In genomic region chr6:112443666-112444065, GRCh38 we compare ENCODE assay signal across 11 cellular contexts.
DNase-seq lines count a peak whose midpoint lies in the region; ATAC-seq and TF ChIP-seq lines count a peak whose summit lies in the region.
"Had no signal": no experiment of that assay in that cellular context is flagged by ENCODE, and none has a peak within 500 bp of the region (broad histone marks: within the 10 kb centered on the region; RNA-seq: fewer than 3 reads in every experiment).

No MANE protein-coding gene starts in this region.

- H3K4me1 ChIP-seq in psoas muscle = no peaks in the 10 kb centered on the region

- H3K9me3 ChIP-seq in psoas muscle = no peaks in the 10 kb centered on the region

- TF ChIP-seq CTCF in foreskin fibroblast (IDR thresholded peaks at IDR 0.05; ENCODE audit: low read depth, low read length) = no peak
- TF ChIP-seq CTCF in psoas muscle (IDR thresholded peaks at IDR 0.05) = no peak

- no peak overlapping the region for H3K27ac ChIP-seq in psoas muscle

- WGBS in psoas muscle, 3 donors = 16 to 35% (median 21%) methylated on average over 1 of the region's 1 CpG

- DNase-seq in GM03348 (ENCODE audit: low spot score) (peak; percentile 77), RPMI7951 (ENCODE audit: low read depth) (peak; percentile 65), foreskin fibroblast (peak; percentile 78 to 91), psoas muscle (peak; percentile 62 to 80)
- no peak for DNase-seq in activated CD8-positive, alpha-beta memory T cell treated with anti-CD3 and anti-CD28 coated beads, Interleukin-2, amount 50 U/mL, for 48 hours
- DNase-seq in stimulated activated naive CD8-positive, alpha-beta T cell treated with anti-CD3 and anti-CD28 coated beads, Interleukin-15, Interleukin-2, amounts not matched to agents 100 U/mL and 50 U/mL, for 24 hours = no peak
- DNase-seq: activated CD8-positive, alpha-beta memory T cell treated with anti-CD3 and anti-CD28 coated beads, Interleukin-2, amount 10 ng/mL, durations not matched to agents 7 days and 5 days; erythroblast; NCI-H748 treated with DMSO at 0.1 percent for 48 hours had no signal

- no peak overlapping the region for H3K4me3 ChIP-seq in foreskin fibroblast (ENCODE audit: low read depth in 1 of 2, low read length in 2 of 2)
- no peak overlapping the region for H3K4me3 ChIP-seq in psoas muscle

- no peaks in the 10 kb centered on the region for H3K27me3 ChIP-seq in psoas muscle (ENCODE audit: insufficient read depth in 3 of 3, low read length in 2 of 3)

- peak in 1 of 4 donors; percentile 62 for ATAC-seq in psoas muscle
- no peak for ATAC-seq in HG03159 (IDR thresholded peaks at IDR 0.05; ENCODE audit: unreplicated experiment)
- ATAC-seq in HG03439 (IDR thresholded peaks at IDR 0.05; ENCODE audit: unreplicated experiment) = no peak
- ATAC-seq in stimulated activated naive CD8-positive, alpha-beta T cell treated with anti-CD3 and anti-CD28 coated beads, Interleukin-15, Interleukin-2, amounts not matched to agents 100 U/mL and 50 U/mL, for 24 hours = no peak
- ATAC-seq: activated CD8-positive, alpha-beta memory T cell treated with anti-CD3 and anti-CD28 coated beads, Interleukin-2, amount 10 ng/mL, durations not matched to agents 7 days and 5 days had no signal

- no peaks in the 10 kb centered on the region for H3K36me3 ChIP-seq in psoas muscle (ENCODE audit: insufficient read depth in 1 of 2, low read depth in 1 of 2)

- intact Hi-C loops in psoas muscle (cut with DNase I) = no loop called here

Comparison
In these comparisons a context has a peak if more than half of its experiments do, and no peak if none do; other contexts are left out.
1. DNase-seq: peak in GM03348 (single experiment), RPMI7951 (single experiment), foreskin fibroblast (2 of 2) and psoas muscle (2 of 2); none in activated CD8-positive, alpha-beta memory T cell treated with anti-CD3 and anti-CD28 coated beads, Interleukin-2, amount 50 U/mL, for 48 hours (single experiment) and stimulated activated naive CD8-positive, alpha-beta T cell treated with anti-CD3 and anti-CD28 coated beads, Interleukin-15, Interleukin-2, amounts not matched to agents 100 U/mL and 50 U/mL, for 24 hours (single experiment).